Comparison of ENCODE assay signal across 2 cellular contexts in the genomic region with DNA sequence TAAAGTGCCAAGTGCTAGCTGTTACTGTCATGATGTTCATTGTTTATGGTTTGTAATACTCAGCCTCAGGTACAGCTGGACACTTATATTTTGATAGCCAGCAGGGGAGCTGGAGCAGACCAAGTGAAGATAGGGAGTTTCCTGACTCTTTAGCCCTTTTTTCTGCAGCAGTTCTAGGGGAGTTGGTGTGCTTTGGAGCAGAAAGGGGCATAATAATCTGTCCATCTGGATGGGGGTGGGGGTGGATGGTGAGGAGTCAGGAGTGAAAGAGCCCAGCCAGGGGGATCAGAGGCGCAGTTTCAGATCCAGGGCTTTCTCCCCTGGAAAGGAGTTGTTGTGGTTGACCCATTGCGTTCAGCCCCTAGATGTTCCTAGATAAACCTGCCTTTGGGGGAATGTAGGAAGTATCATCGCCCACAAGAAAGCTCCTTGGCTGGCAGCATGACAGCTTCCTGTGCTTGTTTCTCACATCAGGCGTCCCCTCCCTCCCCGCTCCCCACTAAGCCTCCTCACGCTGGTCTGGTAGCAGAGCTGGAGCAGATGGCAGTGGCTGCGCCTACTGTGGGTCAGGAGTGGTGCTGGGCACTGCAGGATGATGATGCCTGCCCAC.
A peak's percentile ranks its signal among the peaks of the same experiment; 100 is the strongest.
TF ChIP-seq lines count a peak whose summit lies in the region.

No MANE protein-coding gene starts in this region.

TF ChIP-seq in HEK293, 187 proteins besides CTCF, POLR2A, EP300 and RAD21 (continues in another document):
- TF ChIP-seq, protein P1, sequence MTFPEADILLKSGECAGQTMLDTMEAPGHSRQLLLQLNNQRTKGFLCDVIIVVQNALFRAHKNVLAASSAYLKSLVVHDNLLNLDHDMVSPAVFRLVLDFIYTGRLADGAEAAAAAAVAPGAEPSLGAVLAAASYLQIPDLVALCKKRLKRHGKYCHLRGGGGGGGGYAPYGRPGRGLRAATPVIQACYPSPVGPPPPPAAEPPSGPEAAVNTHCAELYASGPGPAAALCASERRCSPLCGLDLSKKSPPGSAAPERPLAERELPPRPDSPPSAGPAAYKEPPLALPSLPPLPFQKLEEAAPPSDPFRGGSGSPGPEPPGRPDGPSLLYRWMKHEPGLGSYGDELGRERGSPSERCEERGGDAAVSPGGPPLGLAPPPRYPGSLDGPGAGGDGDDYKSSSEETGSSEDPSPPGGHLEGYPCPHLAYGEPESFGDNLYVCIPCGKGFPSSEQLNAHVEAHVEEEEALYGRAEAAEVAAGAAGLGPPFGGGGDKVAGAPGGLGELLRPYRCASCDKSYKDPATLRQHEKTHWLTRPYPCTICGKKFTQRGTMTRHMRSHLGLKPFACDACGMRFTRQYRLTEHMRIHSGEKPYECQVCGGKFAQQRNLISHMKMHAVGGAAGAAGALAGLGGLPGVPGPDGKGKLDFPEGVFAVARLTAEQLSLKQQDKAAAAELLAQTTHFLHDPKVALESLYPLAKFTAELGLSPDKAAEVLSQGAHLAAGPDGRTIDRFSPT (tag by site-specific recombination; IDR thresholded peaks at IDR 0.05), result no peak
- TF ChIP-seq MEIS1 (CRISPR knock-in tag; IDR thresholded peaks at IDR 0.05; ENCODE audit: borderline replicate concordance) (no peak), GLIS1 (tag by site-specific recombination; IDR thresholded peaks at IDR 0.05) (peak; percentile 15; the same call in 1 of the 2 replicates), ZNF155 (tag by site-specific recombination; IDR thresholded peaks at IDR 0.05) (no peak), ZNF555 (tag by site-specific recombination; conservative IDR thresholded peaks at IDR 0.05) (no peak), MYNN (tag by site-specific recombination; IDR thresholded peaks at IDR 0.05; ENCODE audit: borderline replicate concordance) (0 out of 2 replicates have a peak, but pooled peaks have one; percentile 52), YY2 (tag by site-specific recombination; IDR thresholded peaks at IDR 0.05) (no peak), ZFP3 (tag by site-specific recombination; IDR thresholded peaks at IDR 0.05; ENCODE audit: low read depth) (no peak), FEZF1 (tag by site-specific recombination; IDR thresholded peaks at IDR 0.05) (peak; percentile 16; the same call in 1 of the 2 replicates), HOXA7 (CRISPR knock-in tag; IDR thresholded peaks at IDR 0.05; ENCODE audit: borderline replicate concordance) (no peak), ZBTB8A (tag by site-specific recombination; IDR thresholded peaks at IDR 0.05) (peak; percentile 39; the same call in 1 of the 2 replicates), ZNF146 (tag by site-specific recombination; IDR thresholded peaks at IDR 0.05) (no peak), ZNF138 (tag by site-specific recombination; IDR thresholded peaks at IDR 0.05; ENCODE audit: borderline replicate concordance) (no peak), ZNF202 (tag by site-specific recombination; IDR thresholded peaks at IDR 0.05; ENCODE audit: borderline replicate concordance) (no peak), ZFHX2 (tag by site-specific recombination; conservative IDR thresholded peaks at IDR 0.05) (0 out of 2 replicates have a peak, but pooled peaks have one; percentile 14), ZNF701 (tag by site-specific recombination; IDR thresholded peaks at IDR 0.05) (no peak), ZIC2 (tag by site-specific recombination; IDR thresholded peaks at IDR 0.05) (peak; percentile 71)
- TF ChIP-seq, protein P2, sequence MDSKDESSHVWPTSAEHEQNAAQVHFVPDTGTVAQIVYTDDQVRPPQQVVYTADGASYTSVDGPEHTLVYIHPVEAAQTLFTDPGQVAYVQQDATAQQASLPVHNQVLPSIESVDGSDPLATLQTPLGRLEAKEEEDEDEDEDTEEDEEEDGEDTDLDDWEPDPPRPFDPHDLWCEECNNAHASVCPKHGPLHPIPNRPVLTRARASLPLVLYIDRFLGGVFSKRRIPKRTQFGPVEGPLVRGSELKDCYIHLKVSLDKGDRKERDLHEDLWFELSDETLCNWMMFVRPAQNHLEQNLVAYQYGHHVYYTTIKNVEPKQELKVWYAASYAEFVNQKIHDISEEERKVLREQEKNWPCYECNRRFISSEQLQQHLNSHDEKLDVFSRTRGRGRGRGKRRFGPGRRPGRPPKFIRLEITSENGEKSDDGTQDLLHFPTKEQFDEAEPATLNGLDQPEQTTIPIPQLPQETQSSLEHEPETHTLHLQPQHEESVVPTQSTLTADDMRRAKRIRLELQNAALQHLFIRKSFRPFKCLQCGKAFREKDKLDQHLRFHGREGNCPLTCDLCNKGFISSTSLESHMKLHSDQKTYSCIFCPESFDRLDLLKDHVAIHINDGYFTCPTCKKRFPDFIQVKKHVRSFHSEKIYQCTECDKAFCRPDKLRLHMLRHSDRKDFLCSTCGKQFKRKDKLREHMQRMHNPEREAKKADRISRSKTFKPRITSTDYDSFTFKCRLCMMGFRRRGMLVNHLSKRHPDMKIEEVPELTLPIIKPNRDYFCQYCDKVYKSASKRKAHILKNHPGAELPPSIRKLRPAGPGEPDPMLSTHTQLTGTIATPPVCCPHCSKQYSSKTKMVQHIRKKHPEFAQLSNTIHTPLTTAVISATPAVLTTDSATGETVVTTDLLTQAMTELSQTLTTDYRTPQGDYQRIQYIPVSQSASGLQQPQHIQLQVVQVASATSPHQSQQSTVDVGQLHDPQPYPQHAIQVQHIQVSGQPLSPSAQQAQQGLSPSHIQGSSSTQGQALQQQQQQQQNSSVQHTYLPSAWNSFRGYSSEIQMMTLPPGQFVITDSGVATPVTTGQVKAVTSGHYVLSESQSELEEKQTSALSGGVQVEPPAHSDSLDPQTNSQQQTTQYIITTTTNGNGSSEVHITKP (tag by site-specific recombination; IDR thresholded peaks at IDR 0.05), result peak; percentile 98
- TF ChIP-seq, protein P3, sequence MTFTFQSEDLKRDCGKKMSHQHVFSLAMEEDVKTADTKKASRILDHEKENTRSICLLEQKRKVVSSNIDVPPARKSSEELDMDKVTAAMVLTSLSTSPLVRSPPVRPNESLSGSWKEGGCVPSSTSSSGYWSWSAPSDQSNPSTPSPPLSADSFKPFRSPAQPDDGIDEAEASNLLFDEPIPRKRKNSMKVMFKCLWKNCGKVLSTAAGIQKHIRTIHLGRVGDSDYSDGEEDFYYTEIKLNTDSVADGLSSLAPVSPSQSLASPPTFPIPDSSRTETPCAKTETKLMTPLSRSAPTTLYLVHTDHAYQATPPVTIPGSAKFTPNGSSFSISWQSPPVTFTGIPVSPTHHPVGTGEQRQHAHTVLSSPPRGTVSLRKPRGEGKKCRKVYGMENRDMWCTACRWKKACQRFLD (tag by site-specific recombination; IDR thresholded peaks at IDR 0.05), result no peak

TF ChIP-seq in endothelial cell of umbilical vein, 7 proteins besides CTCF, POLR2A, EP300 and RAD21:
- TF ChIP-seq, protein P4, sequence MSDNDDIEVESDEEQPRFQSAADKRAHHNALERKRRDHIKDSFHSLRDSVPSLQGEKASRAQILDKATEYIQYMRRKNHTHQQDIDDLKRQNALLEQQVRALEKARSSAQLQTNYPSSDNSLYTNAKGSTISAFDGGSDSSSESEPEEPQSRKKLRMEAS (IDR thresholded peaks at IDR 0.05; ENCODE audit: insufficient read depth, insufficient read length), result no peak
- TF ChIP-seq JUN (IDR thresholded peaks at IDR 0.05; ENCODE audit: borderline replicate concordance, insufficient read depth, insufficient read length, low read depth) (no peak), MYC (IDR thresholded peaks at IDR 0.05; ENCODE audit: low read depth, low read length) (no peak), GATA2 (IDR thresholded peaks at IDR 0.05; ENCODE audit: insufficient read depth, insufficient read length, low read depth, low read length) (no peak), POLR2AphosphoS5 (IDR thresholded peaks at IDR 0.05; ENCODE audit: insufficient read depth, low read depth, low read length) (no peak), FOS (IDR thresholded peaks at IDR 0.05; ENCODE audit: borderline replicate concordance, insufficient read depth, low read length) (no peak), EZH2 (IDR thresholded peaks at IDR 0.05; ENCODE audit: borderline replicate concordance, low read depth, low read length, severe bottlenecking) (no peak)
